Comparison of ENCODE assay signal across 1 cellular context in the genomic region with DNA sequence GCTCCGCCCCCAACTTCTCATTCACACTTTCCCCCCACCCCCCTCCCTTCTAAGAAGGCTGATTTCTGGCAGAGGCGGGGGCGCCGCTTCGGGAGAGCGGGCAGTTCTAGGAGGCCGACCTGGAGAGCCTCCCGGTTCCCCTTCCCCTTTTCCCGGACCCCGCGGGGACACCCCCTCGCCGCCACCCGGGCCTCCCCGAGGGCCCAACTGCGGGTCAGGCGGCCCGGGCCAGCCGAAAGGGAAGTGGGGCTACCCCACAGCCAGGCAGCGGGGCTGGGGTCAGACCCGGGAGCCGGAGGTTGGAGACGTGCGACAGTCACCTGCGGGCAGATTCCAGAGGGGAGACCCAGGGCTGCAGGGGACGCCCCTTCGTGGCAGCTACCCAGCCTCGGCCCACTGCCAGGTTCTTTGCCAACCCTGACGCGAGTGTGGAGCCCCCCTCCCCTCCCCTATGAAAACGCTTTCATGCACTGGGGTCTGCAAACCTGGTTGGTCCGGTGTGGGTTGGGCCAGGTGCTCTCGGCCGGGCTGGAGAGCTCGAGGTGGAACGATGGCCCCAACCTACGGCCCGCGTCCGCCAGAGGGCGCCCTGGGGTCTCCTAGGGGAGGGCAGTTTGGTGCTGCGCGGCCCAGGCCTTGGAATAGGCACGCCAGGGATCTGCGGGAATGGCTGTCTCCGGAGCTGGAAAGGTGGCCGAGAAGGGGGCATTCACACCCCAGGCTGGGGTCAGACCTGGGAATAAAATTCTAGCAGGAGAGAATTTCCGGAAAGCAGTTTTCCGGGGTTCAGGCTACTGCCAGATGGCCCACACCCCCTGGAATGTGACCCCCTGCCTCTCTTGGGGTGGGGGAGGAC.
TF ChIP-seq lines count a peak whose summit lies in the region.

No MANE protein-coding gene starts in this region.

TF ChIP-seq in K562, 482 proteins besides CTCF, POLR2A, EP300 and RAD21 (continued from another document and continues in another):
- peak; percentile 40; the same call in 1 of the 2 replicates for TF ChIP-seq ZBTB33 (CRISPR knock-in tag; IDR thresholded peaks at IDR 0.05)
- 0 out of 2 replicates have a peak, but pooled peaks have one; percentile 33 for TF ChIP-seq ZNF384 (IDR thresholded peaks at IDR 0.05; ENCODE audit: low read depth, low read length)
- peak; percentile 79 for TF ChIP-seq MTA3 (IDR thresholded peaks at IDR 0.05; ENCODE audit: borderline replicate concordance)
- TF ChIP-seq, protein P1, sequence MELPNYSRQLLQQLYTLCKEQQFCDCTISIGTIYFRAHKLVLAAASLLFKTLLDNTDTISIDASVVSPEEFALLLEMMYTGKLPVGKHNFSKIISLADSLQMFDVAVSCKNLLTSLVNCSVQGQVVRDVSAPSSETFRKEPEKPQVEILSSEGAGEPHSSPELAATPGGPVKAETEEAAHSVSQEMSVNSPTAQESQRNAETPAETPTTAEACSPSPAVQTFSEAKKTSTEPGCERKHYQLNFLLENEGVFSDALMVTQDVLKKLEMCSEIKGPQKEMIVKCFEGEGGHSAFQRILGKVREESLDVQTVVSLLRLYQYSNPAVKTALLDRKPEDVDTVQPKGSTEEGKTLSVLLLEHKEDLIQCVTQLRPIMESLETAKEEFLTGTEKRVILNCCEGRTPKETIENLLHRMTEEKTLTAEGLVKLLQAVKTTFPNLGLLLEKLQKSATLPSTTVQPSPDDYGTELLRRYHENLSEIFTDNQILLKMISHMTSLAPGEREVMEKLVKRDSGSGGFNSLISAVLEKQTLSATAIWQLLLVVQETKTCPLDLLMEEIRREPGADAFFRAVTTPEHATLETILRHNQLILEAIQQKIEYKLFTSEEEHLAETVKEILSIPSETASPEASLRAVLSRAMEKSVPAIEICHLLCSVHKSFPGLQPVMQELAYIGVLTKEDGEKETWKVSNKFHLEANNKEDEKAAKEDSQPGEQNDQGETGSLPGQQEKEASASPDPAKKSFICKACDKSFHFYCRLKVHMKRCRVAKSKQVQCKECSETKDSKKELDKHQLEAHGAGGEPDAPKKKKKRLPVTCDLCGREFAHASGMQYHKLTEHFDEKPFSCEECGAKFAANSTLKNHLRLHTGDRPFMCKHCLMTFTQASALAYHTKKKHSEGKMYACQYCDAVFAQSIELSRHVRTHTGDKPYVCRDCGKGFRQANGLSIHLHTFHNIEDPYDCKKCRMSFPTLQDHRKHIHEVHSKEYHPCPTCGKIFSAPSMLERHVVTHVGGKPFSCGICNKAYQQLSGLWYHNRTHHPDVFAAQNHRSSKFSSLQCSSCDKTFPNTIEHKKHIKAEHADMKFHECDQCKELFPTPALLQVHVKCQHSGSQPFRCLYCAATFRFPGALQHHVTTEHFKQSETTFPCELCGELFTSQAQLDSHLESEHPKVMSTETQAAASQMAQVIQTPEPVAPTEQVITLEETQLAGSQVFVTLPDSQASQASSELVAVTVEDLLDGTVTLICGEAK (IDR thresholded peaks at IDR 0.05) = peak; percentile 45; the same call in 1 of the 2 replicates
- TF ChIP-seq, protein P1 (CRISPR knock-in tag; IDR thresholded peaks at IDR 0.05) = no peak
- TF ChIP-seq, protein P2, sequence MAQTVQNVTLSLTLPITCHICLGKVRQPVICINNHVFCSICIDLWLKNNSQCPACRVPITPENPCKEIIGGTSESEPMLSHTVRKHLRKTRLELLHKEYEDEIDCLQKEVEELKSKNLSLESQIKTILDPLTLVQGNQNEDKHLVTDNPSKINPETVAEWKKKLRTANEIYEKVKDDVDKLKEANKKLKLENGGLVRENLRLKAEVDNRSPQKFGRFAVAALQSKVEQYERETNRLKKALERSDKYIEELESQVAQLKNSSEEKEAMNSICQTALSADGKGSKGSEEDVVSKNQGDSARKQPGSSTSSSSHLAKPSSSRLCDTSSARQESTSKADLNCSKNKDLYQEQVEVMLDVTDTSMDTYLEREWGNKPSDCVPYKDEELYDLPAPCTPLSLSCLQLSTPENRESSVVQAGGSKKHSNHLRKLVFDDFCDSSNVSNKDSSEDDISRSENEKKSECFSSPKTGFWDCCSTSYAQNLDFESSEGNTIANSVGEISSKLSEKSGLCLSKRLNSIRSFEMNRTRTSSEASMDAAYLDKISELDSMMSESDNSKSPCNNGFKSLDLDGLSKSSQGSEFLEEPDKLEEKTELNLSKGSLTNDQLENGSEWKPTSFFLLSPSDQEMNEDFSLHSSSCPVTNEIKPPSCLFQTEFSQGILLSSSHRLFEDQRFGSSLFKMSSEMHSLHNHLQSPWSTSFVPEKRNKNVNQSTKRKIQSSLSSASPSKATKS (CRISPR knock-in tag; IDR thresholded peaks at IDR 0.05) = no peak
- TF ChIP-seq RNF2 (IDR thresholded peaks at IDR 0.05) = 0 out of 2 replicates have a peak, but pooled peaks have one; percentile 26
- TF ChIP-seq NFIC (IDR thresholded peaks at IDR 0.05) = peak; percentile 64; the same call in 1 of the 2 replicates
- peak in 1 of 2 experiments; percentile 17 for TF ChIP-seq E2F6 (IDR thresholded peaks at IDR 0.05; ENCODE audit: borderline replicate concordance in 1 of 2, extremely low read depth in 1 of 2, insufficient read depth in 1 of 2, insufficient read length in 1 of 2, low read depth in 1 of 2, low read length in 1 of 2, poor library complexity in 1 of 2, severe bottlenecking in 1 of 2)
- TF ChIP-seq ZBTB7A (IDR thresholded peaks at IDR 0.05; ENCODE audit: borderline replicate concordance, control insufficient read depth, low read depth, low read length) = peak; percentile 58
- peak; percentile 49; the same call in 1 of the 2 replicates for TF ChIP-seq JUN (IDR thresholded peaks at IDR 0.05; ENCODE audit: borderline replicate concordance, low read depth, low read length)
- no peak for TF ChIP-seq JUN (CRISPR knock-in tag; IDR thresholded peaks at IDR 0.05; ENCODE audit: borderline replicate concordance)
- TF ChIP-seq, protein P3, sequence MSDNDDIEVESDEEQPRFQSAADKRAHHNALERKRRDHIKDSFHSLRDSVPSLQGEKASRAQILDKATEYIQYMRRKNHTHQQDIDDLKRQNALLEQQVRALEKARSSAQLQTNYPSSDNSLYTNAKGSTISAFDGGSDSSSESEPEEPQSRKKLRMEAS (CRISPR knock-in tag; IDR thresholded peaks at IDR 0.05) = 0 out of 2 replicates have a peak, but pooled peaks have one; percentile 20
- peak; percentile 86; the same call in 1 of the 2 replicates for TF ChIP-seq CTBP1 (IDR thresholded peaks at IDR 0.05; ENCODE audit: borderline replicate concordance)
- TF ChIP-seq TEAD1 (CRISPR knock-in tag; IDR thresholded peaks at IDR 0.05) = peak in 1 of 2 experiments; percentile 31; a peak in 1 of 4 replicates
- 0 out of 2 replicates have a peak, but pooled peaks have one; percentile 30 for TF ChIP-seq GATAD2A (IDR thresholded peaks at IDR 0.05)
- 0 out of 2 replicates have a peak, but pooled peaks have one; percentile 23 for TF ChIP-seq MYNN (IDR thresholded peaks at IDR 0.05)
- no peak for TF ChIP-seq MYNN (CRISPR knock-in tag; IDR thresholded peaks at IDR 0.05)
- peak; percentile 44 to 56; a peak in 2 of 4 replicates for TF ChIP-seq UBTF (IDR thresholded peaks at IDR 0.05; ENCODE audit: borderline replicate concordance in 1 of 2, low read depth in 2 of 2, low read length in 2 of 2)
- TF ChIP-seq L3MBTL2 (IDR thresholded peaks at IDR 0.05) = peak; percentile 30
- peak; percentile 60; the same call in 1 of the 2 replicates for TF ChIP-seq DEAF1 (CRISPR knock-in tag; IDR thresholded peaks at IDR 0.05)
- TF ChIP-seq SMARCA4 (IDR thresholded peaks at IDR 0.05) = 0 out of 2 replicates have a peak, but pooled peaks have one; percentile 54
- TF ChIP-seq ARID1B (IDR thresholded peaks at IDR 0.05) = peak; percentile 44
- TF ChIP-seq KDM2B (CRISPR knock-in tag; IDR thresholded peaks at IDR 0.05) = peak; percentile 94
- TF ChIP-seq RBM14 (IDR thresholded peaks at IDR 0.05; ENCODE audit: borderline replicate concordance, insufficient read depth, low read depth, low read length) = 0 out of 2 replicates have a peak, but pooled peaks have one; percentile 59
